8 cellular contexts compared by ENCODE assay signal in the genomic region with DNA sequence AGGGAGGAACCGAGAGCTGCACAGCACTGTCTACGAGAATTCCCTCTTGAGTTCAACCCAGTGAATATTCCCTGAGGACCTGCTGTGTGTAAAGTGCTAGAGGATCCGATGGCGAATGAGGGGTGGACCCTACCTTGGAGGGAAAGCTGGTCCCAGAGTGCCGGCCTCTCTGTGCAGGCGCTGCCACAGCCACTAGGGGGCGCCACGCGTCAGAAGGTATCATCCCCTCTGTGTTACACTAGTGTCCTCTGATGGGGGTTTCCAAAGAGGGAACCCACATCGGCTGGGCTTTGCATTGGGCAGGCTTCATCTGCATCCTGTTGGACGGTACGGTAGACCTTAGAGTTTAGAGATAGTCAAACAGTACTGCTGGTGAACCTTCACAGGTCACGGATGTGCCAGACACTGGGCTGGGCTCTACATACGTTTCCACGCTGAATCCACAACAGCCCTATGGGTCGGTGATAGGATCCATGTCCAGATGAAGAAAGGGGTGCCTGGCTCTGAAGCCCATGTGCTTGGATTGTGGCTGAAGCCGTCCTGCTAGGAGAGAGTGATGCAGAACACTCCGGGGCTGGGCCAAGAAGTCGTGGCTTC. TPM values are rescaled to one million over a fixed set of nuclear protein-coding genes. Genes with fewer than 3 reads are reported as not detected.
DNase-seq lines count a peak whose midpoint lies in the region; ATAC-seq and TF ChIP-seq lines count a peak whose summit lies in the region.

No MANE protein-coding gene starts in this region.

- H3K36me3 ChIP-seq in upper lobe of right lung, result peaks cover 92% of the 10 kb centered on the region

- H3K4me3 Mint-ChIP-seq in osteocyte (ENCODE audit: unreplicated experiment), result no peak overlapping the region

- no peak overlapping the region for H3K27ac Mint-ChIP-seq in osteocyte (ENCODE audit: unreplicated experiment)

- ATAC-seq in upper lobe of right lung, result peak; percentile 64

- H3K4me1 Mint-ChIP-seq in osteocyte (ENCODE audit: unreplicated experiment), result no peaks in the 10 kb centered on the region

- H3K27ac ChIP-seq in upper lobe of right lung, result no peak overlapping the region

- TF ChIP-seq CTCF in epithelial cell of proximal tubule (conservative IDR thresholded peaks at IDR 0.05; ENCODE audit: low read depth, low read length) (peak; percentile 91), osteocyte (IDR thresholded peaks at IDR 0.05) (peak; percentile 70), upper lobe of right lung (IDR thresholded peaks at IDR 0.05) (peak; percentile 85)

- intact Hi-C loops in upper lobe of right lung (cut with DNase I), result no loop called here

- no peaks in the 10 kb centered on the region for H3K9me3 ChIP-seq in upper lobe of right lung

- no peaks in the 10 kb centered on the region for H3K9me3 Mint-ChIP-seq in osteocyte (ENCODE audit: unreplicated experiment)

- no peaks in the 10 kb centered on the region for H3K27me3 Mint-ChIP-seq in osteocyte (ENCODE audit: unreplicated experiment)

- peak; percentile 20 for DNase-seq in NCI-H2107 (lab: John Stamatoyannopoulos, UW)
- no peak for DNase-seq in NCI-H2107 treated with DMSO at 0.1 percent for 48 hours (lab: John Stamatoyannopoulos, UW; ENCODE audit: unreplicated experiment)
- DNase-seq in NAMALWA (ENCODE audit: low spot score), result peak; percentile 59
- DNase-seq in activated CD8-positive, alpha-beta memory T cell treated with anti-CD3 and anti-CD28 coated beads, Interleukin-2, amount 50 U/mL, for 1 hour (ENCODE audit: extremely low read depth), result peak; percentile 36
- no peak for DNase-seq in epithelial cell of proximal tubule (ENCODE audit: low read depth)
- DNase-seq in osteocyte (ENCODE audit: extremely low spot score, unreplicated experiment), result no peak
- DNase-seq in upper lobe of right lung, result peak; percentile 75
- DNase-seq in RKO (ENCODE audit: low spot score), result no peak

- H3K4me3 ChIP-seq in epithelial cell of proximal tubule (ENCODE audit: low read depth, low read length) (no peak overlapping the region), upper lobe of right lung (no peak overlapping the region)

- no peaks in the 10 kb centered on the region for H3K27me3 ChIP-seq in upper lobe of right lung

- peaks cover 23% of the 10 kb centered on the region for H3K36me3 Mint-ChIP-seq in osteocyte (ENCODE audit: unreplicated experiment)

- H3K4me1 ChIP-seq in upper lobe of right lung, result no peaks in the 10 kb centered on the region

RNA-seq across cellular contexts. Expression of a gene that starts 39.0 kb away (rescaled TPM):
- total RNA-seq in epithelial cell of proximal tubule (9.3 and 16.5 TPM in 2 replicates), osteocyte (26.4 and 33.1 TPM in 2 replicates), upper lobe of right lung (26.6 TPM)

RNA-seq across cellular contexts. Expression of a gene that starts 39.1 kb away (rescaled TPM):
- total RNA-seq in epithelial cell of proximal tubule (35.3 and 43.0 TPM in 2 replicates), osteocyte (44.3 and 45.7 TPM in 2 replicates), upper lobe of right lung (53.4 TPM)

Comparison
In these comparisons a context has a peak if more than half of its experiments do, and no peak if none do; other contexts are left out.
1. DNase-seq: peak in NCI-H2107 (single experiment), NAMALWA (single experiment), activated CD8-positive, alpha-beta memory T cell treated with anti-CD3 and anti-CD28 coated beads, Interleukin-2, amount 50 U/mL, for 1 hour (single experiment) and upper lobe of right lung (single experiment); none in NCI-H2107 treated with DMSO at 0.1 percent for 48 hours (single experiment), epithelial cell of proximal tubule (single experiment), osteocyte (single experiment) and RKO (single experiment).
2. Peak in every context shown above with its lines, with median percentiles within 50 percentile points of each other: CTCF ChIP-seq.